8 cellular contexts compared by ENCODE assay signal in genomic region chr9:129080608-129081387, GRCh38. TPM values are rescaled to one million over a fixed set of nuclear protein-coding genes. Genes with fewer than 3 reads are reported as not detected.
A peak's percentile ranks its signal among the peaks of the same experiment; 100 is the strongest.
DNase-seq lines count a peak whose midpoint lies in the region; ATAC-seq, FAIRE-seq and TF ChIP-seq lines count a peak whose summit lies in the region.

DOLPP1 (plus strand) TSS chr9:129081111; CDS start chr9:129081132, 21 bp downstream.

- H3K4me1 ChIP-seq in heart left ventricle (peaks cover 6 to 26% (median 17%) of the 10 kb centered on the region in 12 donors), upper lobe of left lung (peaks cover 13 to 23% (median 18%) of the 10 kb centered on the region in 4 donors)

- TF ChIP-seq EP300 in upper lobe of left lung (IDR thresholded peaks at IDR 0.05) = no peak

- peak within 1 kb of the TSS; percentile 64 to 98 (median 84) for H3K4me3 ChIP-seq in heart left ventricle
- peak within 1 kb of the TSS; percentile 63 to 93 (median 78) for H3K4me3 ChIP-seq in upper lobe of left lung

- 0% methylated on average over 30 to 70 of the region's 70 CpGs for WGBS in heart left ventricle, 4 donors
- 0% methylated on average over 19 to 29 of the region's 70 CpGs for WGBS in upper lobe of left lung, 2 donors

- DNase-seq in GM12892 (ENCODE audit: insufficient read length) = peak; percentile 100
- peak; percentile 97 for DNase-seq in NCI-H146 (lab: John Stamatoyannopoulos, UW)
- DNase-seq in T-helper 1 cell = peak; percentile 97 to 99 (median 98)
- DNase-seq in amniotic epithelial cell (ENCODE audit: low read depth) = peak; percentile 99
- peak; percentile 99 to 100 (median 100) for DNase-seq in heart left ventricle
- DNase-seq in pons (ENCODE audit: low spot score) = peak; percentile 99
- DNase-seq in upper lobe of left lung = peak; percentile 98 to 99

- H3K27me3 ChIP-seq in heart left ventricle (no peaks in the 10 kb centered on the region), upper lobe of left lung (no peaks in the 10 kb centered on the region)

- peak; percentile 98 for FAIRE-seq in GM12892 (lab: Jason Lieb, UNC)

- no peaks in the 10 kb centered on the region for H3K9me3 ChIP-seq in heart left ventricle
- H3K9me3 ChIP-seq in upper lobe of left lung = no peaks in the 10 kb centered on the region

- intact Hi-C loops in heart left ventricle (cut with DNase I) = loop anchor here in 2 of 10 donors (1.0 to 10.0 kb wide), 2 partner anchors 30 to 56 kb away; partner anchors contain the start of genes CRAT (in 1 of the 2) and SH3GLB2 (in 1 of the 2)

- TF ChIP-seq POLR2A in GM12892 (IDR thresholded peaks at IDR 0.05; ENCODE audit: low read depth, low read length) = peak; percentile 84; the same call in 1 of the 2 replicates
- peak in 1 of 2 donors; percentile 53 for TF ChIP-seq POLR2A in heart left ventricle (IDR thresholded peaks at IDR 0.05)
- peak in 2 of 4 donors; percentile 47 to 84 for TF ChIP-seq POLR2A in upper lobe of left lung (IDR thresholded peaks at IDR 0.05)

- peak; percentile 91 for ATAC-seq in HG02852 (IDR thresholded peaks at IDR 0.05; ENCODE audit: unreplicated experiment)
- ATAC-seq in heart left ventricle = peak; percentile 98 to 99 (median 98)
- peak; percentile 99 for ATAC-seq in upper lobe of left lung (ENCODE audit: low FRiP score in 2 of 2)

- H3K36me3 ChIP-seq in heart left ventricle (peaks cover 0 to 17% (median 11%) of the 10 kb centered on the region in 9 donors), upper lobe of left lung (peaks cover 0 to 17% (median 12%) of the 10 kb centered on the region in 4 donors)

- H3K27ac ChIP-seq in heart left ventricle (peak within 1 kb of the TSS; percentile 42 to 93 (median 82)), upper lobe of left lung (peak within 1 kb of the TSS; percentile 73 to 89 (median 82))

- TF ChIP-seq CTCF in heart left ventricle (IDR thresholded peaks at IDR 0.05) = no peak
- TF ChIP-seq CTCF in upper lobe of left lung (IDR thresholded peaks at IDR 0.05) = peak in 3 of 6 experiments; percentile 20 to 35 (median 27)

RNA-seq across cellular contexts. Expression of gene DOLPP1, which starts in this region (rescaled TPM):
- polyA plus RNA-seq in GM12892 (2012; ENCODE audit: missing spikeins) = 5.1 TPM
- total RNA-seq in heart left ventricle = 10 to 100 TPM in 1 of 9 donors, 1 to 10 TPM in 8; 3.2 to 10.3 (median 5.8) TPM
- 10 to 100 TPM in 1 of 2 donors, 1 to 10 TPM in 1; 3.0 to 11.5 TPM for polyA plus RNA-seq in heart left ventricle
- total RNA-seq in upper lobe of left lung = 10 to 100 TPM in 2 of 6 donors, 1 to 10 TPM in 4; 3.9 to 14.8 (median 8.2) TPM

Comparison
In these comparisons a context has a peak if more than half of its experiments do, and no peak if none do; other contexts are left out.
1. Peak in every context shown above with its lines: DNase-seq, ATAC-seq, H3K4me3 ChIP-seq and H3K27ac ChIP-seq.